14 cellular contexts compared by ENCODE assay signal in genomic region chr10:68080853-68081431, GRCh38. TPM values are rescaled to one million over a fixed set of nuclear protein-coding genes. Genes with fewer than 3 reads are reported as not detected.
"Had no signal": no experiment of that assay in that cellular context is flagged by ENCODE, and none has a peak within 500 bp of the region (broad histone marks: within the 10 kb centered on the region; RNA-seq: fewer than 3 reads in every experiment).

No MANE protein-coding gene starts in this region.

- H3K36me3 ChIP-seq: esophagus muscularis mucosa, sigmoid colon had no signal

- H3K4me1 ChIP-seq: foreskin keratinocyte, sigmoid colon had no signal

- H3K27me3 ChIP-seq: esophagus muscularis mucosa, foreskin keratinocyte, sigmoid colon had no signal

- H3K9me3 ChIP-seq: esophagus muscularis mucosa, sigmoid colon had no signal

- H3K4me3 ChIP-seq: esophagus muscularis mucosa, sigmoid colon had no signal

- DNase-seq: activated B cell treated with CpG ODN at 0.5 μM for 24 hours; activated CD8-positive, alpha-beta memory T cell treated with anti-CD3 and anti-CD28 coated beads, Interleukin-2, amount 10 ng/mL, durations not matched to agents 7 days and 5 days; activated effector memory CD4-positive, alpha-beta T cell treated with anti-CD3 and anti-CD28 coated beads, Interleukin-2, amount 50 U/mL, for 16 hours; activated T-cell treated with anti-CD3 and anti-CD28 coated beads, Interleukin-2, amount 50 U/mL, for 24 hours; endodermal cell; foreskin keratinocyte; nephron progenitor cell; sigmoid colon; stimulated activated CD4-positive, alpha-beta T cell treated with anti-CD3 and anti-CD28 coated beads, Interleukin-2, amount 100 ng/mL, for 48 hours; stimulated activated naive CD4-positive, alpha-beta T cell treated with Interleukin-2 at 50 U/mL for 16 hours; T-helper 17 cell had no signal

- ATAC-seq: activated CD8-positive, alpha-beta memory T cell treated with anti-CD3 and anti-CD28 coated beads, Interleukin-2, amount 10 ng/mL, durations not matched to agents 7 days and 5 days; activated naive CD4-positive, alpha-beta T cell treated with anti-CD3 and anti-CD28 coated beads, Interleukin-2, amount 50 U/mL, for 72 hours; foreskin keratinocyte; T-helper 17 cell had no signal

- H3K27ac ChIP-seq: esophagus muscularis mucosa, foreskin keratinocyte, sigmoid colon had no signal

RNA-seq across cellular contexts. Expression of gene MYPN, which starts 28.3 kb away (rescaled TPM):
- total RNA-seq: activated B cell treated with CpG ODN at 0.5 μM for 24 hours; activated CD8-positive, alpha-beta memory T cell treated with anti-CD3 and anti-CD28 coated beads, Interleukin-2, amount 10 ng/mL, durations not matched to agents 7 days and 5 days; activated naive CD4-positive, alpha-beta T cell treated with anti-CD3 and anti-CD28 coated beads, Interleukin-2, amount 50 U/mL, for 72 hours; cerebellum; endodermal cell; foreskin keratinocyte; sigmoid colon; T-helper 17 cell had no signal
